ENCODE assay signal across 27 cellular contexts in genomic region chr22:31124290-31124689, GRCh38. TPM values are rescaled to one million over a fixed set of nuclear protein-coding genes. Genes with fewer than 3 reads are reported as not detected.
"Had no signal": no experiment of that assay in that cellular context is flagged by ENCODE, and none has a peak within 500 bp of the region (broad histone marks: within the 10 kb centered on the region; RNA-seq: fewer than 3 reads in every experiment).

No MANE protein-coding gene starts in this region.

- ATAC-seq: activated CD8-positive, alpha-beta memory T cell treated with anti-CD3 and anti-CD28 coated beads, Interleukin-2, amount 10 ng/mL, durations not matched to agents 7 days and 5 days; activated CD8-positive, alpha-beta T cell treated with anti-CD3 and anti-CD28 coated beads, Interleukin-2, amount 10 ng/mL, durations not matched to agents 7 days and 5 days; activated naive CD8-positive, alpha-beta T cell treated with anti-CD3 and anti-CD28 coated beads, Interleukin-2, amount 50 U/mL, for 24 hours; gastrocnemius medialis; left cardiac atrium; left ventricle myocardium superior; psoas muscle had no signal

- H3K27ac Mint-ChIP-seq: activated CD8-positive, alpha-beta memory T cell treated with anti-CD3 and anti-CD28 coated beads, Interleukin-2, amount 10 ng/mL, durations not matched to agents 7 days and 5 days; activated CD8-positive, alpha-beta T cell treated with anti-CD3 and anti-CD28 coated beads, Interleukin-2, amount 10 ng/mL, durations not matched to agents 7 days and 5 days; activated naive CD4-positive, alpha-beta T cell treated with anti-CD3 and anti-CD28 coated beads, Interleukin-2, amount 50 U/mL, for 24 hours; activated naive CD8-positive, alpha-beta T cell treated with anti-CD3 and anti-CD28 coated beads, Interleukin-2, amount 50 U/mL, for 24 hours; activated T-helper 2 cell treated with anti-CD3 and anti-CD28 coated beads, Interferon-gamma antibody, Interleukin-2, Interleukin-4, amounts not matched to agents 10 μg/mL and 5 μg/mL and 100 μg/mL, durations not matched to agents 14 hours and 24 hours and 36 hours had no signal

- H3K9me3 Mint-ChIP-seq: activated naive CD4-positive, alpha-beta T cell treated with anti-CD3 and anti-CD28 coated beads, Interleukin-2, amount 50 U/mL, for 24 hours; activated naive CD8-positive, alpha-beta T cell treated with anti-CD3 and anti-CD28 coated beads, Interleukin-2, amount 50 U/mL, for 24 hours; activated T-helper 2 cell treated with anti-CD3 and anti-CD28 coated beads, Interferon-gamma antibody, Interleukin-2, Interleukin-4, amounts not matched to agents 10 μg/mL and 5 μg/mL and 100 μg/mL, durations not matched to agents 14 hours and 24 hours and 36 hours; central memory CD8-positive, alpha-beta T cell had no signal

- H3K4me3 Mint-ChIP-seq: activated CD8-positive, alpha-beta memory T cell treated with anti-CD3 and anti-CD28 coated beads, Interleukin-2, amount 10 ng/mL, durations not matched to agents 7 days and 5 days; activated CD8-positive, alpha-beta T cell treated with anti-CD3 and anti-CD28 coated beads, Interleukin-2, amount 10 ng/mL, durations not matched to agents 7 days and 5 days; activated naive CD4-positive, alpha-beta T cell treated with anti-CD3 and anti-CD28 coated beads, Interleukin-2, amount 50 U/mL, for 24 hours; activated naive CD8-positive, alpha-beta T cell treated with anti-CD3 and anti-CD28 coated beads, Interleukin-2, amount 50 U/mL, for 24 hours; central memory CD8-positive, alpha-beta T cell had no signal

- H3K36me3 Mint-ChIP-seq: activated CD8-positive, alpha-beta memory T cell treated with anti-CD3 and anti-CD28 coated beads, Interleukin-2, amount 10 ng/mL, durations not matched to agents 7 days and 5 days; activated naive CD4-positive, alpha-beta T cell treated with anti-CD3 and anti-CD28 coated beads, Interleukin-2, amount 50 U/mL, for 24 hours had no signal

- H3K4me1 Mint-ChIP-seq: activated CD8-positive, alpha-beta memory T cell treated with anti-CD3 and anti-CD28 coated beads, Interleukin-2, amount 10 ng/mL, durations not matched to agents 7 days and 5 days; activated naive CD4-positive, alpha-beta T cell treated with anti-CD3 and anti-CD28 coated beads, Interleukin-2, amount 50 U/mL, for 24 hours; activated naive CD8-positive, alpha-beta T cell treated with anti-CD3 and anti-CD28 coated beads, Interleukin-2, amount 50 U/mL, for 24 hours had no signal

- DNase-seq: activated CD4-positive, alpha-beta T cell treated with anti-CD3 and anti-CD28 coated beads for 1 hour; activated CD8-positive, alpha-beta memory T cell treated with anti-CD3 and anti-CD28 coated beads, Interleukin-2, amount 10 ng/mL, durations not matched to agents 7 days and 5 days; activated CD8-positive, alpha-beta T cell treated with anti-CD3 and anti-CD28 coated beads, Interleukin-2, amount 10 ng/mL, durations not matched to agents 7 days and 5 days; activated naive CD8-positive, alpha-beta T cell treated with anti-CD3 and anti-CD28 coated beads, Interleukin-2, amount 50 U/mL, for 24 hours; activated T-cell treated with anti-CD3 and anti-CD28 coated beads, Interleukin-2, amount 50 U/mL, for 48 hours; dermis blood vessel endothelial cell; effector CD4-positive, alpha-beta T cell; erythroblast; gastrocnemius medialis; glutamatergic neuron; islet precursor cell; left cardiac atrium; left ventricle myocardium superior; sigmoid colon; small intestine; stimulated activated CD4-positive, alpha-beta T cell treated with anti-CD3 and anti-CD28 coated beads, Interleukin-1b, Interleukin-23, amount 100 ng/mL, for 48 hours; stimulated activated naive CD4-positive, alpha-beta T cell; T-helper 2 cell had no signal

- H3K27me3 Mint-ChIP-seq: activated CD8-positive, alpha-beta memory T cell treated with anti-CD3 and anti-CD28 coated beads, Interleukin-2, amount 10 ng/mL, durations not matched to agents 7 days and 5 days; activated naive CD4-positive, alpha-beta T cell treated with anti-CD3 and anti-CD28 coated beads, Interleukin-2, amount 50 U/mL, for 24 hours; activated naive CD8-positive, alpha-beta T cell treated with anti-CD3 and anti-CD28 coated beads, Interleukin-2, amount 50 U/mL, for 24 hours had no signal

RNA-seq across cellular contexts. Expression of gene INPP5J, which starts 1.5 kb away (rescaled TPM):
- total RNA-seq: activated CD8-positive, alpha-beta T cell treated with anti-CD3 and anti-CD28 coated beads, Interleukin-2, amount 10 ng/mL, durations not matched to agents 7 days and 5 days; dermis blood vessel endothelial cell had no signal

RNA-seq across cellular contexts. Expression of gene PLA2G3, which starts 16.0 kb away (rescaled TPM):
- total RNA-seq: activated CD8-positive, alpha-beta memory T cell treated with anti-CD3 and anti-CD28 coated beads, Interleukin-2, amount 10 ng/mL, durations not matched to agents 7 days and 5 days; activated CD8-positive, alpha-beta T cell treated with anti-CD3 and anti-CD28 coated beads, Interleukin-2, amount 10 ng/mL, durations not matched to agents 7 days and 5 days; activated T-helper 2 cell treated with anti-CD3 and anti-CD28 coated beads, Interferon-gamma antibody, Interleukin-2, Interleukin-4, amounts not matched to agents 10 μg/mL and 5 μg/mL and 100 μg/mL, durations not matched to agents 14 hours and 24 hours and 36 hours; dermis blood vessel endothelial cell; gastrocnemius medialis; left cardiac atrium; left ventricle myocardium superior; lung microvascular endothelial cell; mesenteric fat pad; osteocyte; psoas muscle; sigmoid colon; tibial nerve; urinary bladder had no signal
